ENCODE assay signal across 5 cellular contexts in the genomic region with DNA sequence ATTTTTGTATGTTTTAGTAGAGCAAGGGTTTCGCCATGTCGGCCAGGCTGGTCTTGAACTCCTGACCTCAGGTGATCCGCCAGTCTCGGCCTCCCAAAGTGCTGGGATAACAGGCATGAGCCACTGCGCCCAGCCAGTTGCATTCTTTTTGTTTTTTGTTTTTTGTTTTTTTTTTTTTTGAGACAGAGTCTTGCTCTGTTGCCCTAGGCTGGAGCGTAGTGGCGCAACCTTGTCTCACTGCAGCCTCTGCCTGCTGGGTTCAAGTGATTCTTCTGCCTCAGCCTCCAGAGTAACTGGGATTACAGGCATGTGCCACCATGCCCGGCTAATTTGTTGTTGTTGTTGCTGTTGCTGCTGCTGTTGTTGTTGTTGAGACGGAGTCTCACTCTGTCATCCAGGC. TPM values are rescaled to one million over a fixed set of nuclear protein-coding genes. Genes with fewer than 3 reads are reported as not detected.
"Had no signal": no experiment of that assay in that cellular context is flagged by ENCODE, and none has a peak within 500 bp of the region (broad histone marks: within the 10 kb centered on the region; RNA-seq: fewer than 3 reads in every experiment).

No MANE protein-coding gene starts in this region.

RNA-seq across cellular contexts. Expression of a gene that starts 21.3 kb away (rescaled TPM):
- total RNA-seq: HT1080 had no signal

RNA-seq across cellular contexts. Expression of a gene that starts 29.4 kb away (rescaled TPM):
- total RNA-seq: HepG2, HT-29, HT1080, IMR-90 had no signal
- polyA plus RNA-seq: HepG2, IgD-negative memory B cell, IMR-90 had no signal
